Comparison of ENCODE assay signal across 26 cellular contexts in the genomic region with DNA sequence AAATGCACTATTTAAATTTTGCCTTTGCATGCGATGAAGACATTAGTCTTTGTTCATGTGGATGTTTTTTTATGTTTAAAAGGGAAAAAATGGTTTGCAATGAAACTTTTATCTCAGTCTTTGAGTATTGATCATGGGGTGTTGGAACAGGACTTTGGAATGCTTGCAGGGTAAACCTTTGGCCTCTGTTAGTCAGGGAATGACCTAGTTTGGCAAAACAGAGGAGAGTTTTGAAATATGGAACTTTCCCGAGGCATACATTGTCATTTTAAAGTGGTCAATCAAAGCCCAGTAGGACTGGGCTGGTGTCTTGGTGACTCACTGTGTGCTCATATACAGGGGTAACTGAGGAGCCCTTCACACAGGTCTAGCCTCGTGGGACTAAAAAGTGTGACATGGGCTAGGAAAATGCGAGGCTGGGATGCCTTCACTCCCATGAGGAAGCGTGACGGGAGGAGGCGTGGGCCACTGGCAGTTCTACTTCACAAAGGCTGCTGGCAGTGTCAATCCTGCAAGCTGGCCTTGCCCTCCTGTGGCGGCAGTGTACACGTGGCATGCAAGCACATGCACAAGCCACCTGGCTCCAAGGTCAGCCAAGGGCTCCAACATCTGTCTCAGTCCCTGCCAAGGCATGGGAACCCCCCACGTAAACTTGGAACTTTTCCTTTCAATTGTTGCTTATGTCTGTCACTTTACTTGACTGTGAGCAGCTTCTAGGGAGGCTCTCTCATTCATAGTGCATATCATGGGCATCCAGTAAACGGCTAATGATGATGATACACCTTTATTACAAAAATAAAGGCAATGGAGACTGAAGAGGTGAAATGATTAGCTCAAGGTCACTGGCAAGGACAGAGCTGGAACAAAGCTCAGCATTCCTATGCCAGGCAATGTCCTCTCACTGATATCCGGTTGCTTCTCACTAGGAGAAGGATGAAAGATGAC. TPM values are rescaled to one million over a fixed set of nuclear protein-coding genes. Genes with fewer than 3 reads are reported as not detected.
DNase-seq lines count a peak whose midpoint lies in the region; ATAC-seq and TF ChIP-seq lines count a peak whose summit lies in the region.
"Had no signal": no experiment of that assay in that cellular context is flagged by ENCODE, and none has a peak within 500 bp of the region (broad histone marks: within the 10 kb centered on the region; RNA-seq: fewer than 3 reads in every experiment).

No MANE protein-coding gene starts in this region.

- H2AFZ ChIP-seq in GM23248: no peak overlapping the region
- no peak overlapping the region for H2AFZ ChIP-seq in Karpas-422 (ENCODE audit: low read length)
- H2AFZ ChIP-seq: neural progenitor cell had no signal

- H4K20me1 ChIP-seq in GM23248 (ENCODE audit: insufficient read depth) (no peaks in the 10 kb centered on the region), Karpas-422 (ENCODE audit: insufficient read depth, low read depth, low read length) (no peaks in the 10 kb centered on the region)
- H4K20me1 ChIP-seq: BLaER1 had no signal

- no peak for TF ChIP-seq CTCF in epithelial cell of esophagus (IDR thresholded peaks at IDR 0.05; ENCODE audit: insufficient read depth, low read depth, low read length, missing control alignments)
- no peak for TF ChIP-seq CTCF in mucosa of descending colon (IDR thresholded peaks at IDR 0.05)

- WGBS in GM23248 (ENCODE audit: low coverage in 1 of 2, low lambda C conversion rate in 2 of 2, missing lambda C conversion rate in 2 of 2), 2 experiments: 52 to 56% methylated on average over 12 of the region's 12 CpGs

- H3K9me2 ChIP-seq in GM23248 (ENCODE audit: insufficient read depth) (no peaks in the 10 kb centered on the region), Karpas-422 (replicated peaks; ENCODE audit: insufficient read depth, low read length) (no peaks in the 10 kb centered on the region)

- in situ Hi-C loops in GM23248 (cut with MboI): no loop called here

- H3K36me3 ChIP-seq in mucosa of descending colon (ENCODE audit: low read depth): no peaks in the 10 kb centered on the region
- no peaks in the 10 kb centered on the region for H3K36me3 ChIP-seq in GM23248 (ENCODE audit: low read depth)
- no peaks in the 10 kb centered on the region for H3K36me3 ChIP-seq in Karpas-422 (ENCODE audit: insufficient read depth, low read length)
- H3K36me3 ChIP-seq: BLaER1, neural progenitor cell, transverse colon had no signal

- H3K9ac ChIP-seq in GM23248 (no peak overlapping the region), Karpas-422 (ENCODE audit: low read length) (no peak overlapping the region)
- H3K9ac ChIP-seq: BLaER1, neural progenitor cell had no signal

- H3K4me2 ChIP-seq in GM23248 (ENCODE audit: unreplicated experiment) (no peak overlapping the region), Karpas-422 (ENCODE audit: low read depth, low read length, poor library complexity, severe bottlenecking) (no peak overlapping the region)
- H3K4me2 ChIP-seq: A549, BLaER1, neural progenitor cell had no signal

- H3K27me3 ChIP-seq in GM23248 (replicated peaks; ENCODE audit: insufficient read depth): no peaks in the 10 kb centered on the region
- H3K27me3 ChIP-seq in Karpas-422 (ENCODE audit: low read length): no peaks in the 10 kb centered on the region
- H3K27me3 ChIP-seq: BLaER1, neural progenitor cell, transverse colon had no signal

- H3F3A ChIP-seq in GM23248 (ENCODE audit: insufficient read depth): no peaks in the 10 kb centered on the region

- H3K79me2 ChIP-seq in GM23248 (ENCODE audit: insufficient read depth) (no peaks in the 10 kb centered on the region), Karpas-422 (ENCODE audit: low read length) (no peaks in the 10 kb centered on the region)

- H3K27ac ChIP-seq in GM23248 (no peak overlapping the region), substantia nigra (ENCODE audit: low read depth, low read length, poor library complexity, severe bottlenecking) (no peak overlapping the region), Karpas-422 (ENCODE audit: low read length) (no peak overlapping the region)
- H3K27ac ChIP-seq: A549, BLaER1, neural progenitor cell, SK-N-MC, transverse colon had no signal

- intact Hi-C loops in left ventricle myocardium superior (cut with micrococcal nuclease): no loop called here
- intact Hi-C loops in left cardiac atrium (cut with DNase I): no loop called here
- intact Hi-C loops in mucosa of descending colon (cut with DNase I, micrococcal nuclease): no loop called here

- no peak overlapping the region for H3K4me3 ChIP-seq in epithelial cell of esophagus (ENCODE audit: low read length)
- H3K4me3 ChIP-seq in mucosa of descending colon: no peak overlapping the region
- no peak overlapping the region for H3K4me3 ChIP-seq in GM23248
- no peak overlapping the region for H3K4me3 ChIP-seq in Karpas-422 (ENCODE audit: low read length)
- H3K4me3 ChIP-seq: A549, BLaER1, neural progenitor cell, SK-N-MC, transverse colon had no signal

- H3K9me3 ChIP-seq in mucosa of descending colon: no peaks in the 10 kb centered on the region
- no peaks in the 10 kb centered on the region for H3K9me3 ChIP-seq in GM23248 (ENCODE audit: low read depth)
- no peaks in the 10 kb centered on the region for H3K9me3 ChIP-seq in Karpas-422 (ENCODE audit: low read length)
- H3K9me3 ChIP-seq: A549, BLaER1, transverse colon had no signal

- ATAC-seq in left ventricle myocardium superior (peak; percentile 24), left cardiac atrium (no peak), mucosa of descending colon (peak; percentile 64), GM19351 (IDR thresholded peaks at IDR 0.05; ENCODE audit: unreplicated experiment) (no peak)
- ATAC-seq: A549; activated CD8-positive, alpha-beta memory T cell treated with anti-CD3 and anti-CD28 coated beads, Interleukin-2, amount 10 ng/mL, durations not matched to agents 7 days and 5 days; activated T-helper 17 cell treated with anti-CD3 and anti-CD28 coated beads, Interleukin-2, amount 50 U/mL, for 72 hours; stimulated activated naive CD8-positive, alpha-beta T cell treated with anti-CD3 and anti-CD28 coated beads, Interleukin-15, Interleukin-2, amounts not matched to agents 100 U/mL and 50 U/mL, for 24 hours had no signal

- H3K4me1 ChIP-seq in mucosa of descending colon (ENCODE audit: low read depth) (no peaks in the 10 kb centered on the region), GM23248 (ENCODE audit: insufficient read depth) (no peaks in the 10 kb centered on the region), Karpas-422 (ENCODE audit: low read length) (peaks cover 10% of the 10 kb centered on the region)
- H3K4me1 ChIP-seq: A549, BLaER1, transverse colon had no signal

- DNase-seq in left ventricle myocardium superior (peak; percentile 33), left cardiac atrium (no peak), epithelial cell of esophagus (ENCODE audit: low read depth) (peak; percentile 25), mucosa of descending colon (peak; percentile 3 to 59 (median 25)), GM23248 (no peak), substantia nigra (lab: John Stamatoyannopoulos, UW) (no peak), Karpas-422 (no peak)
- DNase-seq: activated CD4-positive, alpha-beta T cell treated with anti-CD3 and anti-CD28 coated beads for 48 hours; activated CD8-positive, alpha-beta memory T cell treated with anti-CD3 and anti-CD28 coated beads, Interleukin-2, amount 10 ng/mL, durations not matched to agents 7 days and 5 days; COR-L47; head of caudate nucleus; NCI-H1436 treated with DMSO at 0.1 percent for 48 hours; NCI-H524; stimulated activated CD4-positive, alpha-beta T cell treated with anti-CD3 and anti-CD28 coated beads, Interleukin-12 subunit alpha, Interleukin-12 subunit beta, amount 100 ng/mL, for 4 hours; stimulated activated CD4-positive, alpha-beta T cell treated with anti-CD3 and anti-CD28 coated beads, Interleukin-4, amount 100 ng/mL, for 4 hours; stimulated activated naive CD8-positive, alpha-beta T cell treated with anti-CD3 and anti-CD28 coated beads, Interleukin-15, Interleukin-2, amounts not matched to agents 100 U/mL and 50 U/mL, for 24 hours; T-helper 2 cell; transverse colon had no signal

RNA-seq across cellular contexts. Expression of gene F11, which starts 5.2 kb away (rescaled TPM):
- 0.52 TPM for total RNA-seq in left ventricle myocardium superior
- total RNA-seq in left cardiac atrium: not detected
- total RNA-seq in mucosa of descending colon: under 1 TPM in 1 of 3 donors, not detected in 2; 0.65 TPM
- total RNA-seq in GM23248 (2014; rRNA removed; shearing (Covaris generic)): not detected in 2 replicates
- not detected in 2 replicates for polyA plus RNA-seq in GM23248 (2016; fragmentation: Nextera tagmentation; extraction: Ambion mirVana)
- total RNA-seq in Karpas-422 (2014; rRNA removed; shearing (Covaris generic); ENCODE audit: low replicate concordance): 0.34 TPM in 1 of 2 replicates, not detected in the other
- total RNA-seq: activated CD8-positive, alpha-beta memory T cell treated with anti-CD3 and anti-CD28 coated beads, Interleukin-2, amount 10 ng/mL, durations not matched to agents 7 days and 5 days; activated T-helper 17 cell treated with anti-CD3 and anti-CD28 coated beads, Interleukin-2, amount 50 U/mL, for 72 hours; fibroblast of lung; M059J; transverse colon had no signal
- polyA plus RNA-seq: A549, fibroblast of lung had no signal

RNA-seq across cellular contexts. Expression of gene KLKB1, which starts 33.5 kb away (rescaled TPM):
- 1.1 TPM for total RNA-seq in left ventricle myocardium superior
- total RNA-seq in left cardiac atrium: under 1 TPM; 0.84 to 0.85 TPM
- total RNA-seq in mucosa of descending colon: 1 to 10 TPM; 1.1 to 2.4 (median 1.5) TPM
- total RNA-seq in GM23248 (2014; rRNA removed; shearing (Covaris generic)): not detected in 2 replicates
- not detected in 2 replicates for polyA plus RNA-seq in GM23248 (2016; fragmentation: Nextera tagmentation; extraction: Ambion mirVana)
- 1.9 and 5.1 TPM in 2 replicates for total RNA-seq in Karpas-422 (2014; rRNA removed; shearing (Covaris generic); ENCODE audit: low replicate concordance)
- total RNA-seq: M059J had no signal

Comparison
In these comparisons a context has a peak if more than half of its experiments do, and no peak if none do; other contexts are left out.
1. ATAC-seq: peak in left ventricle myocardium superior (single experiment) and mucosa of descending colon (single experiment); none in left cardiac atrium (0 of 2) and GM19351 (single experiment).
2. DNase-seq: peak in left ventricle myocardium superior (single experiment), epithelial cell of esophagus (single experiment) and mucosa of descending colon (3 of 3); none in left cardiac atrium (single experiment), GM23248 (single experiment), substantia nigra (0 of 49) and Karpas-422 (single experiment).